ENCODE assay signal across 1 cellular context in genomic region chr5:1791176-1791575, GRCh38.
TF ChIP-seq lines count a peak whose summit lies in the region.

No MANE protein-coding gene starts in this region.

TF ChIP-seq in GM12878, 131 proteins besides CTCF, POLR2A, EP300 and RAD21:
- TF ChIP-seq MAX (IDR thresholded peaks at IDR 0.05; ENCODE audit: low read depth, low read length) (no peak), STAT1 (conservative IDR thresholded peaks at IDR 0.05) (no peak), CBFB (IDR thresholded peaks at IDR 0.05; ENCODE audit: low read depth) (no peak), IRF4 (IDR thresholded peaks at IDR 0.05; ENCODE audit: low read depth, low read length) (no peak), LARP7 (IDR thresholded peaks at IDR 0.05) (no peak), TCF12 (IDR thresholded peaks at IDR 0.05; ENCODE audit: low read depth, low read length) (no peak), CREB1 (IDR thresholded peaks at IDR 0.05; ENCODE audit: low read depth) (no peak), NR2C2 (IDR thresholded peaks at IDR 0.05; ENCODE audit: borderline replicate concordance, control insufficient read depth, insufficient read length, low read depth) (no peak), ATF2 (IDR thresholded peaks at IDR 0.05; ENCODE audit: low read length) (no peak), BCLAF1 (IDR thresholded peaks at IDR 0.05) (no peak), BACH1 (IDR thresholded peaks at IDR 0.05; ENCODE audit: borderline replicate concordance) (no peak), ZNF207 (IDR thresholded peaks at IDR 0.05; ENCODE audit: borderline replicate concordance) (no peak), CBX3 (IDR thresholded peaks at IDR 0.05; ENCODE audit: borderline replicate concordance, low read depth) (no peak), NBN (IDR thresholded peaks at IDR 0.05) (no peak), POU2F2 (IDR thresholded peaks at IDR 0.05; ENCODE audit: borderline replicate concordance, low read depth, low read length) (no peak)
